2 cellular contexts compared by ENCODE assay signal in genomic region chr3:46586738-46587246, GRCh38.
TF ChIP-seq lines count a peak whose summit lies in the region.

No MANE protein-coding gene starts in this region.

TF ChIP-seq in GM23338, 12 proteins besides CTCF, POLR2A, EP300 and RAD21:
- TF ChIP-seq POLR2AphosphoS5 (IDR thresholded peaks at IDR 0.05; ENCODE audit: low read depth) (peak; percentile 84), STAT1 (IDR thresholded peaks at IDR 0.05; ENCODE audit: unreplicated experiment) (no peak)
- TF ChIP-seq, protein P1, sequence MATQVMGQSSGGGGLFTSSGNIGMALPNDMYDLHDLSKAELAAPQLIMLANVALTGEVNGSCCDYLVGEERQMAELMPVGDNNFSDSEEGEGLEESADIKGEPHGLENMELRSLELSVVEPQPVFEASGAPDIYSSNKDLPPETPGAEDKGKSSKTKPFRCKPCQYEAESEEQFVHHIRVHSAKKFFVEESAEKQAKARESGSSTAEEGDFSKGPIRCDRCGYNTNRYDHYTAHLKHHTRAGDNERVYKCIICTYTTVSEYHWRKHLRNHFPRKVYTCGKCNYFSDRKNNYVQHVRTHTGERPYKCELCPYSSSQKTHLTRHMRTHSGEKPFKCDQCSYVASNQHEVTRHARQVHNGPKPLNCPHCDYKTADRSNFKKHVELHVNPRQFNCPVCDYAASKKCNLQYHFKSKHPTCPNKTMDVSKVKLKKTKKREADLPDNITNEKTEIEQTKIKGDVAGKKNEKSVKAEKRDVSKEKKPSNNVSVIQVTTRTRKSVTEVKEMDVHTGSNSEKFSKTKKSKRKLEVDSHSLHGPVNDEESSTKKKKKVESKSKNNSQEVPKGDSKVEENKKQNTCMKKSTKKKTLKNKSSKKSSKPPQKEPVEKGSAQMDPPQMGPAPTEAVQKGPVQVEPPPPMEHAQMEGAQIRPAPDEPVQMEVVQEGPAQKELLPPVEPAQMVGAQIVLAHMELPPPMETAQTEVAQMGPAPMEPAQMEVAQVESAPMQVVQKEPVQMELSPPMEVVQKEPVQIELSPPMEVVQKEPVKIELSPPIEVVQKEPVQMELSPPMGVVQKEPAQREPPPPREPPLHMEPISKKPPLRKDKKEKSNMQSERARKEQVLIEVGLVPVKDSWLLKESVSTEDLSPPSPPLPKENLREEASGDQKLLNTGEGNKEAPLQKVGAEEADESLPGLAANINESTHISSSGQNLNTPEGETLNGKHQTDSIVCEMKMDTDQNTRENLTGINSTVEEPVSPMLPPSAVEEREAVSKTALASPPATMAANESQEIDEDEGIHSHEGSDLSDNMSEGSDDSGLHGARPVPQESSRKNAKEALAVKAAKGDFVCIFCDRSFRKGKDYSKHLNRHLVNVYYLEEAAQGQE (IDR thresholded peaks at IDR 0.05; ENCODE audit: unreplicated experiment): no peak

TF ChIP-seq in K562, 482 proteins besides CTCF, POLR2A, EP300 and RAD21:
- TF ChIP-seq ZBTB1 (CRISPR knock-in tag; IDR thresholded peaks at IDR 0.05; ENCODE audit: borderline replicate concordance, low read depth) (no peak), HDAC8 (tag; IDR thresholded peaks at IDR 0.05) (no peak), MAFF (IDR thresholded peaks at IDR 0.05; ENCODE audit: low read length) (no peak), TARDBP (IDR thresholded peaks at IDR 0.05) (no peak), CCNT2 (IDR thresholded peaks at IDR 0.05; ENCODE audit: borderline replicate concordance, extremely low read depth, insufficient read length, low read depth, low read length) (no peak), ZNF165 (CRISPR knock-in tag; IDR thresholded peaks at IDR 0.05; ENCODE audit: borderline replicate concordance) (0 out of 2 replicates have a peak, but pooled peaks have one; percentile 41), IRF2 (CRISPR knock-in tag; IDR thresholded peaks at IDR 0.05) (no peak)
- TF ChIP-seq, protein P2, sequence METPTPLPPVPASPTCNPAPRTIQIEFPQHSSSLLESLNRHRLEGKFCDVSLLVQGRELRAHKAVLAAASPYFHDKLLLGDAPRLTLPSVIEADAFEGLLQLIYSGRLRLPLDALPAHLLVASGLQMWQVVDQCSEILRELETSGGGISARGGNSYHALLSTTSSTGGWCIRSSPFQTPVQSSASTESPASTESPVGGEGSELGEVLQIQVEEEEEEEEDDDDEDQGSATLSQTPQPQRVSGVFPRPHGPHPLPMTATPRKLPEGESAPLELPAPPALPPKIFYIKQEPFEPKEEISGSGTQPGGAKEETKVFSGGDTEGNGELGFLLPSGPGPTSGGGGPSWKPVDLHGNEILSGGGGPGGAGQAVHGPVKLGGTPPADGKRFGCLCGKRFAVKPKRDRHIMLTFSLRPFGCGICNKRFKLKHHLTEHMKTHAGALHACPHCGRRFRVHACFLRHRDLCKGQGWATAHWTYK (CRISPR knock-in tag; IDR thresholded peaks at IDR 0.05): no peak
TF ChIP-seq in K562: peak in this region for 1.
